ENCODE assay signal across 1 cellular context in the genomic region with DNA sequence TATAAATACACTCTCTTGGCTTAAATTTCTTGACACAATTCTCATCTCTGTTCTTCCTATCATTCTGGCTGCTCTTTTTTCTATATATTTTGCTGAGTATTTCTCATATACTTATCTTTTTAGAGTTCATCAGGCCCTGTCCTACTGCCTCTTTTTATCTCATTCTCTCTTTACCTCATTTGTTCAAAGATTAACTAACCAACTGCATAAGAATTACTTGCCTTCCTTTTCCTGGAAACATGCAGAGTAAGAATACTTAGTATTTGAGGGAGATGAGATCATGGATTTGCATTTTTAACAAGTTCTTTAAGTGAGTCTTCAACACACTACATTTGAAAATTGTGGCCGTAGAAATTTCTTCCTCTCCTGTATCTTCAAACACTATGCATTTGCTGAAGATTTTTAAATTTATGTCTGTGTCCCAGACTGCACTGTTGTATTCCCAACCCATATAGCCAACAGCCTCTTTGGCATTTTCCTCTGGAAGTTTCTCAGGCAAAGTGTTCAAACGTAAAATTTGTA.
TF ChIP-seq lines count a peak whose summit lies in the region.

No MANE protein-coding gene starts in this region.

TF ChIP-seq in K562, 482 proteins besides CTCF, POLR2A, EP300 and RAD21 (continued from another document and continues in another):
- TF ChIP-seq RERE (CRISPR knock-in tag; IDR thresholded peaks at IDR 0.05; ENCODE audit: borderline replicate concordance), result no peak
- TF ChIP-seq SMARCE1 (IDR thresholded peaks at IDR 0.05), result 0 out of 2 replicates have a peak, but pooled peaks have one; percentile 67
- TF ChIP-seq HDAC8 (tag; IDR thresholded peaks at IDR 0.05), result no peak
- peak; percentile 17; the same call in 1 of the 2 replicates for TF ChIP-seq ZBTB17 (CRISPR knock-in tag; IDR thresholded peaks at IDR 0.05)
- TF ChIP-seq ZNF197 (CRISPR knock-in tag; IDR thresholded peaks at IDR 0.05; ENCODE audit: low read depth), result peak; percentile 67; the same call in 1 of the 2 replicates
- no peak for TF ChIP-seq HDAC6 (IDR thresholded peaks at IDR 0.05; ENCODE audit: low read depth, low read length)
- no peak for TF ChIP-seq ZBTB26 (CRISPR knock-in tag; IDR thresholded peaks at IDR 0.05)
- TF ChIP-seq NFIC (IDR thresholded peaks at IDR 0.05), result peak; percentile 41
- no peak for TF ChIP-seq LARP7 (IDR thresholded peaks at IDR 0.05)
- no peak for TF ChIP-seq FIP1L1 (IDR thresholded peaks at IDR 0.05; ENCODE audit: low read depth, low read length, poor library complexity, severe bottlenecking)
- TF ChIP-seq LEF1 (IDR thresholded peaks at IDR 0.05), result peak; percentile 64; the same call in 1 of the 2 replicates
- TF ChIP-seq, protein P1, sequence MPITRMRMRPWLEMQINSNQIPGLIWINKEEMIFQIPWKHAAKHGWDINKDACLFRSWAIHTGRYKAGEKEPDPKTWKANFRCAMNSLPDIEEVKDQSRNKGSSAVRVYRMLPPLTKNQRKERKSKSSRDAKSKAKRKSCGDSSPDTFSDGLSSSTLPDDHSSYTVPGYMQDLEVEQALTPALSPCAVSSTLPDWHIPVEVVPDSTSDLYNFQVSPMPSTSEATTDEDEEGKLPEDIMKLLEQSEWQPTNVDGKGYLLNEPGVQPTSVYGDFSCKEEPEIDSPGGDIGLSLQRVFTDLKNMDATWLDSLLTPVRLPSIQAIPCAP (CRISPR knock-in tag; IDR thresholded peaks at IDR 0.05; ENCODE audit: borderline replicate concordance), result no peak
- no peak for TF ChIP-seq ZNF134 (CRISPR knock-in tag; conservative IDR thresholded peaks at IDR 0.05)
- TF ChIP-seq, protein P2, sequence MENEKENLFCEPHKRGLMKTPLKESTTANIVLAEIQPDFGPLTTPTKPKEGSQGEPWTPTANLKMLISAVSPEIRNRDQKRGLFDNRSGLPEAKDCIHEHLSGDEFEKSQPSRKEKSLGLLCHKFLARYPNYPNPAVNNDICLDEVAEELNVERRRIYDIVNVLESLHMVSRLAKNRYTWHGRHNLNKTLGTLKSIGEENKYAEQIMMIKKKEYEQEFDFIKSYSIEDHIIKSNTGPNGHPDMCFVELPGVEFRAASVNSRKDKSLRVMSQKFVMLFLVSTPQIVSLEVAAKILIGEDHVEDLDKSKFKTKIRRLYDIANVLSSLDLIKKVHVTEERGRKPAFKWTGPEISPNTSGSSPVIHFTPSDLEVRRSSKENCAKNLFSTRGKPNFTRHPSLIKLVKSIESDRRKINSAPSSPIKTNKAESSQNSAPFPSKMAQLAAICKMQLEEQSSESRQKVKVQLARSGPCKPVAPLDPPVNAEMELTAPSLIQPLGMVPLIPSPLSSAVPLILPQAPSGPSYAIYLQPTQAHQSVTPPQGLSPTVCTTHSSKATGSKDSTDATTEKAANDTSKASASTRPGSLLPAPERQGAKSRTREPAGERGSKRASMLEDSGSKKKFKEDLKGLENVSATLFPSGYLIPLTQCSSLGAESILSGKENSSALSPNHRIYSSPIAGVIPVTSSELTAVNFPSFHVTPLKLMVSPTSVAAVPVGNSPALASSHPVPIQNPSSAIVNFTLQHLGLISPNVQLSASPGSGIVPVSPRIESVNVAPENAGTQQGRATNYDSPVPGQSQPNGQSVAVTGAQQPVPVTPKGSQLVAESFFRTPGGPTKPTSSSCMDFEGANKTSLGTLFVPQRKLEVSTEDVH (IDR thresholded peaks at IDR 0.05; ENCODE audit: low read depth, partially characterized antibody), result peak; percentile 19
- TF ChIP-seq, protein P3, sequence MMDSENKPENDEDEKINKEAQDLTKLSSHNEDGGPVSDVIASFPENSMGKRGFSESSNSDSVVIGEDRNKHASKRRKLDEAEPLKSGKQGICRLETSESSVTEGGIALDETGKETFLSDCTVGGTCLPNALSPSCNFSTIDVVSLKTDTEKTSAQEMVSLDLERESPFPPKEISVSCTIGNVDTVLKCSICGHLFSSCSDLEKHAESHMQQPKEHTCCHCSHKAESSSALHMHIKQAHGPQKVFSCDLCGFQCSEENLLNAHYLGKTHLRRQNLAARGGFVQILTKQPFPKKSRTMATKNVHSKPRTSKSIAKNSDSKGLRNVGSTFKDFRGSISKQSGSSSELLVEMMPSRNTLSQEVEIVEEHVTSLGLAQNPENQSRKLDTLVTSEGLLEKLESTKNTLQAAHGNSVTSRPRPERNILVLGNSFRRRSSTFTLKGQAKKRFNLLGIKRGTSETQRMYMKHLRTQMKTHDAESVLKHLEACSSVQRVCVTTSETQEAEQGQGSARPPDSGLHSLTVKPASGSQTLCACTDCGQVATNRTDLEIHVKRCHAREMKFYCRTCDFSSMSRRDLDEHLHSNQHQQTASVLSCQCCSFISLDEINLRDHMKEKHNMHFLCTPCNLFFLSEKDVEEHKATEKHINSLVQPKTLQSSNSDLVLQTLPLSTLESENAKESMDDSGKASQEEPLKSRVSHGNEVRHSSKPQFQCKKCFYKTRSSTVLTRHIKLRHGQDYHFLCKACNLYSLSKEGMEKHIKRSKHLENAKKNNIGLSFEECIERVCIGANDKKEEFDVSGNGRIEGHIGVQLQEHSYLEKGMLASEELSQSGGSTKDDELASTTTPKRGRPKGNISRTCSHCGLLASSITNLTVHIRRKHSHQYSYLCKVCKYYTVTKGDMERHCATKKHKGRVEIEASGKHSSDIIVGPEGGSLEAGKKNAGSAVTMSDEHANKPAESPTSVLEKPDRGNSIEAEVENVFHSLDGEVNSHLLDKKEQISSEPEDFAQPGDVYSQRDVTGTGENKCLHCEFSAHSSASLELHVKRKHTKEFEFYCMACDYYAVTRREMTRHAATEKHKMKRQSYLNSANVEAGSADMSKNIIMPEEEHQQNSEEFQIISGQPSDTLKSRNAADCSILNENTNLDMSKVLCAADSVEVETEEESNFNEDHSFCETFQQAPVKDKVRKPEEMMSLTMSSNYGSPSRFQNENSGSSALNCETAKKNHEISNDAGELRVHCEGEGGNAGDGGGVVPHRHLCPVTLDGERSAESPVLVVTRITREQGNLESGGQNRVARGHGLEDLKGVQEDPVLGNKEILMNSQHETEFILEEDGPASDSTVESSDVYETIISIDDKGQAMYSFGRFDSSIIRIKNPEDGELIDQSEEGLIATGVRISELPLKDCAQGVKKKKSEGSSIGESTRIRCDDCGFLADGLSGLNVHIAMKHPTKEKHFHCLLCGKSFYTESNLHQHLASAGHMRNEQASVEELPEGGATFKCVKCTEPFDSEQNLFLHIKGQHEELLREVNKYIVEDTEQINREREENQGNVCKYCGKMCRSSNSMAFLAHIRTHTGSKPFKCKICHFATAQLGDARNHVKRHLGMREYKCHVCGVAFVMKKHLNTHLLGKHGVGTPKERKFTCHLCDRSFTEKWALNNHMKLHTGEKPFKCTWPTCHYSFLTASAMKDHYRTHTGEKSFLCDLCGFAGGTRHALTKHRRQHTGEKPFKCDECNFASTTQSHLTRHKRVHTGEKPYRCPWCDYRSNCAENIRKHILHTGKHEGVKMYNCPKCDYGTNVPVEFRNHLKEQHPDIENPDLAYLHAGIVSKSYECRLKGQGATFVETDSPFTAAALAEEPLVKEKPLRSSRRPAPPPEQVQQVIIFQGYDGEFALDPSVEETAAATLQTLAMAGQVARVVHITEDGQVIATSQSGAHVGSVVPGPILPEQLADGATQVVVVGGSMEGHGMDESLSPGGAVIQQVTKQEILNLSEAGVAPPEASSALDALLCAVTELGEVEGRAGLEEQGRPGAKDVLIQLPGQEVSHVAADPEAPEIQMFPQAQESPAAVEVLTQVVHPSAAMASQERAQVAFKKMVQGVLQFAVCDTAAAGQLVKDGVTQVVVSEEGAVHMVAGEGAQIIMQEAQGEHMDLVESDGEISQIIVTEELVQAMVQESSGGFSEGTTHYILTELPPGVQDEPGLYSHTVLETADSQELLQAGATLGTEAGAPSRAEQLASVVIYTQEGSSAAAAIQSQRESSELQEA (IDR thresholded peaks at IDR 0.05; ENCODE audit: low read depth), result no peak
- no peak for TF ChIP-seq ZNF717 (CRISPR knock-in tag; IDR thresholded peaks at IDR 0.05)
- no peak for TF ChIP-seq MIER1 (IDR thresholded peaks at IDR 0.05; ENCODE audit: low read depth)
- no peak for TF ChIP-seq PHB (CRISPR knock-in tag; IDR thresholded peaks at IDR 0.05)
- TF ChIP-seq E2F6 (IDR thresholded peaks at IDR 0.05; ENCODE audit: borderline replicate concordance in 1 of 2, extremely low read depth in 1 of 2, insufficient read depth in 1 of 2, insufficient read length in 1 of 2, low read depth in 1 of 2, low read length in 1 of 2, poor library complexity in 1 of 2, severe bottlenecking in 1 of 2), result no peak
- TF ChIP-seq XRCC4 (IDR thresholded peaks at IDR 0.05; ENCODE audit: extremely low read depth, insufficient read depth, insufficient read length), result no peak
- TF ChIP-seq BCLAF1 (IDR thresholded peaks at IDR 0.05; ENCODE audit: borderline replicate concordance in 1 of 2, control insufficient read depth in 1 of 2, low read depth in 2 of 2, low read length in 1 of 2), result no peak
- peak in 1 of 2 experiments; percentile 84; a peak in 2 of 4 replicates for TF ChIP-seq TBL1XR1 (IDR thresholded peaks at IDR 0.05; ENCODE audit: low read length in 2 of 2)
- peak; percentile 16; the same call in 1 of the 2 replicates for TF ChIP-seq NR2C1 (IDR thresholded peaks at IDR 0.05)
- no peak for TF ChIP-seq NR2C1 (tag; IDR thresholded peaks at IDR 0.05)
- TF ChIP-seq THRAP3 (IDR thresholded peaks at IDR 0.05; ENCODE audit: borderline replicate concordance), result no peak
- no peak for TF ChIP-seq CBX1 (IDR thresholded peaks at IDR 0.05; ENCODE audit: low read depth)
- TF ChIP-seq RBM15 (IDR thresholded peaks at IDR 0.05; ENCODE audit: insufficient read depth, low read length), result no peak
- no peak for TF ChIP-seq TFAM (CRISPR knock-in tag; conservative IDR thresholded peaks at IDR 0.05)
- TF ChIP-seq ZNF766 (CRISPR knock-in tag; conservative IDR thresholded peaks at IDR 0.05), result peak; percentile 80
- TF ChIP-seq CBFA2T3 (IDR thresholded peaks at IDR 0.05), result peak; percentile 84
